Comparison of ENCODE assay signal across 2 cellular contexts in the genomic region with DNA sequence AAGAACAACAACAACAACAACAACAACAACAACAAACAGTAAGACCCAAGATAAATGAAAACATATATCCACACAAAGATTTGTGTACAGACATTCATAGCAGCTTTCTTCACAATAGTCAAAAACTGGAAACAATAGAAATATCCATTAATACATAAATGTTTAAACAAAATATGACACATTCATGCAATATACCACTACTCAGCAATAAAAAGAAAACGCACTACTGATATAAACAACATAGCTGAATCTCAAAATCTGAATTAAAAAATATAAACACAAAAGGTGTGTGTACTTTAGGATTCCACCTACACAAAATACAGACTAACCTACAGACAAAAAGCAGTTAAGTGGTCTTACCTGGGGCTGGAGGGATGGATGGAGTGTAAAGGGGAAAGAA.
TF ChIP-seq lines count a peak whose summit lies in the region.

No MANE protein-coding gene starts in this region.

TF ChIP-seq in HepG2, 621 proteins besides CTCF, POLR2A, EP300 and RAD21:
- peak; percentile 56; the same call in 1 of the 2 replicates for TF ChIP-seq MAFF (IDR thresholded peaks at IDR 0.05; ENCODE audit: low read depth, low read length)
- peak; percentile 73; the same call in 1 of the 2 replicates for TF ChIP-seq FOXP1 (IDR thresholded peaks at IDR 0.05)
- TF ChIP-seq FOXP1 (CRISPR knock-in tag; IDR thresholded peaks at IDR 0.05), result no peak
- peak; percentile 56 to 77; a peak in 3 of 4 replicates for TF ChIP-seq MAFK (conservative IDR thresholded peaks at IDR 0.05 in 1 of 2, IDR thresholded peaks at IDR 0.05 in 1 of 2; ENCODE audit: low read length in 2 of 2)
- TF ChIP-seq, protein P1, sequence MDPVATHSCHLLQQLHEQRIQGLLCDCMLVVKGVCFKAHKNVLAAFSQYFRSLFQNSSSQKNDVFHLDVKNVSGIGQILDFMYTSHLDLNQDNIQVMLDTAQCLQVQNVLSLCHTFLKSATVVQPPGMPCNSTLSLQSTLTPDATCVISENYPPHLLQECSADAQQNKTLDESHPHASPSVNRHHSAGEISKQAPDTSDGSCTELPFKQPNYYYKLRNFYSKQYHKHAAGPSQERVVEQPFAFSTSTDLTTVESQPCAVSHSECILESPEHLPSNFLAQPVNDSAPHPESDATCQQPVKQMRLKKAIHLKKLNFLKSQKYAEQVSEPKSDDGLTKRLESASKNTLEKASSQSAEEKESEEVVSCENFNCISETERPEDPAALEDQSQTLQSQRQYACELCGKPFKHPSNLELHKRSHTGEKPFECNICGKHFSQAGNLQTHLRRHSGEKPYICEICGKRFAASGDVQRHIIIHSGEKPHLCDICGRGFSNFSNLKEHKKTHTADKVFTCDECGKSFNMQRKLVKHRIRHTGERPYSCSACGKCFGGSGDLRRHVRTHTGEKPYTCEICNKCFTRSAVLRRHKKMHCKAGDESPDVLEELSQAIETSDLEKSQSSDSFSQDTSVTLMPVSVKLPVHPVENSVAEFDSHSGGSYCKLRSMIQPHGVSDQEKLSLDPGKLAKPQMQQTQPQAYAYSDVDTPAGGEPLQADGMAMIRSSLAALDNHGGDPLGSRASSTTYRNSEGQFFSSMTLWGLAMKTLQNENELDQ (CRISPR knock-in tag; IDR thresholded peaks at IDR 0.05; ENCODE audit: borderline replicate concordance), result no peak

TF ChIP-seq in SK-N-SH, 30 proteins besides CTCF, POLR2A, EP300 and RAD21:
- TF ChIP-seq CHD2 (IDR thresholded peaks at IDR 0.05; ENCODE audit: low read length, partially characterized antibody), result no peak
- TF ChIP-seq YY1 (IDR thresholded peaks at IDR 0.05; ENCODE audit: low read depth), result no peak
- TF ChIP-seq, protein P2, sequence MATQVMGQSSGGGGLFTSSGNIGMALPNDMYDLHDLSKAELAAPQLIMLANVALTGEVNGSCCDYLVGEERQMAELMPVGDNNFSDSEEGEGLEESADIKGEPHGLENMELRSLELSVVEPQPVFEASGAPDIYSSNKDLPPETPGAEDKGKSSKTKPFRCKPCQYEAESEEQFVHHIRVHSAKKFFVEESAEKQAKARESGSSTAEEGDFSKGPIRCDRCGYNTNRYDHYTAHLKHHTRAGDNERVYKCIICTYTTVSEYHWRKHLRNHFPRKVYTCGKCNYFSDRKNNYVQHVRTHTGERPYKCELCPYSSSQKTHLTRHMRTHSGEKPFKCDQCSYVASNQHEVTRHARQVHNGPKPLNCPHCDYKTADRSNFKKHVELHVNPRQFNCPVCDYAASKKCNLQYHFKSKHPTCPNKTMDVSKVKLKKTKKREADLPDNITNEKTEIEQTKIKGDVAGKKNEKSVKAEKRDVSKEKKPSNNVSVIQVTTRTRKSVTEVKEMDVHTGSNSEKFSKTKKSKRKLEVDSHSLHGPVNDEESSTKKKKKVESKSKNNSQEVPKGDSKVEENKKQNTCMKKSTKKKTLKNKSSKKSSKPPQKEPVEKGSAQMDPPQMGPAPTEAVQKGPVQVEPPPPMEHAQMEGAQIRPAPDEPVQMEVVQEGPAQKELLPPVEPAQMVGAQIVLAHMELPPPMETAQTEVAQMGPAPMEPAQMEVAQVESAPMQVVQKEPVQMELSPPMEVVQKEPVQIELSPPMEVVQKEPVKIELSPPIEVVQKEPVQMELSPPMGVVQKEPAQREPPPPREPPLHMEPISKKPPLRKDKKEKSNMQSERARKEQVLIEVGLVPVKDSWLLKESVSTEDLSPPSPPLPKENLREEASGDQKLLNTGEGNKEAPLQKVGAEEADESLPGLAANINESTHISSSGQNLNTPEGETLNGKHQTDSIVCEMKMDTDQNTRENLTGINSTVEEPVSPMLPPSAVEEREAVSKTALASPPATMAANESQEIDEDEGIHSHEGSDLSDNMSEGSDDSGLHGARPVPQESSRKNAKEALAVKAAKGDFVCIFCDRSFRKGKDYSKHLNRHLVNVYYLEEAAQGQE (IDR thresholded peaks at IDR 0.05; ENCODE audit: low read depth, low read length), result no peak
- TF ChIP-seq GABPA (IDR thresholded peaks at IDR 0.05; ENCODE audit: low read depth), result no peak
- TF ChIP-seq MEF2A (IDR thresholded peaks at IDR 0.05; ENCODE audit: borderline replicate concordance, low read depth), result no peak
- no peak for TF ChIP-seq ELF1 (IDR thresholded peaks at IDR 0.05)
- TF ChIP-seq FOXJ3 (CRISPR knock-in tag; IDR thresholded peaks at IDR 0.05), result no peak
- no peak for TF ChIP-seq GATA2 (CRISPR knock-in tag; IDR thresholded peaks at IDR 0.05)
- TF ChIP-seq EZH2phosphoT487 (IDR thresholded peaks at IDR 0.05; ENCODE audit: borderline replicate concordance, low read depth), result no peak
- no peak for TF ChIP-seq JUND (IDR thresholded peaks at IDR 0.05)
- no peak for TF ChIP-seq TEAD4 (IDR thresholded peaks at IDR 0.05; ENCODE audit: borderline replicate concordance, insufficient read depth)
- TF ChIP-seq, protein P3, sequence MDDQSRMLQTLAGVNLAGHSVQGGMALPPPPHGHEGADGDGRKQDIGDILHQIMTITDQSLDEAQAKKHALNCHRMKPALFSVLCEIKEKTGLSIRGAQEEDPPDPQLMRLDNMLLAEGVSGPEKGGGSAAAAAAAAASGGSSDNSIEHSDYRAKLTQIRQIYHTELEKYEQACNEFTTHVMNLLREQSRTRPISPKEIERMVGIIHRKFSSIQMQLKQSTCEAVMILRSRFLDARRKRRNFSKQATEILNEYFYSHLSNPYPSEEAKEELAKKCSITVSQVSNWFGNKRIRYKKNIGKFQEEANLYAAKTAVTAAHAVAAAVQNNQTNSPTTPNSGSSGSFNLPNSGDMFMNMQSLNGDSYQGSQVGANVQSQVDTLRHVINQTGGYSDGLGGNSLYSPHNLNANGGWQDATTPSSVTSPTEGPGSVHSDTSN (IDR thresholded peaks at IDR 0.05), result no peak
- TF ChIP-seq NFIC (IDR thresholded peaks at IDR 0.05; ENCODE audit: borderline replicate concordance), result no peak
- no peak for TF ChIP-seq FOXM1 (IDR thresholded peaks at IDR 0.05; ENCODE audit: low read depth)
- TF ChIP-seq RXRA (IDR thresholded peaks at IDR 0.05; ENCODE audit: borderline replicate concordance, low read depth), result no peak
- no peak for TF ChIP-seq TCF12 (IDR thresholded peaks at IDR 0.05)
- no peak for TF ChIP-seq MXI1 (IDR thresholded peaks at IDR 0.05; ENCODE audit: low read depth, low read length)
TF ChIP-seq in SK-N-SH: peak in this region for 0.
